ENCODE assay signal across 2 cellular contexts in genomic region chr5:95090774-95091173, GRCh38.
TF ChIP-seq lines count a peak whose summit lies in the region.

No MANE protein-coding gene starts in this region.

TF ChIP-seq in HepG2, 621 proteins besides CTCF, POLR2A, EP300 and RAD21:
- peak; percentile 68 for TF ChIP-seq ZBTB40 (IDR thresholded peaks at IDR 0.05)
- TF ChIP-seq ZBTB40 (CRISPR knock-in tag; IDR thresholded peaks at IDR 0.05) = no peak
- no peak for TF ChIP-seq GPBP1L1 (CRISPR knock-in tag; IDR thresholded peaks at IDR 0.05)

TF ChIP-seq in HEK293T, 16 proteins besides CTCF, POLR2A, EP300 and RAD21 (continued from another document):
- TF ChIP-seq PKNOX1 (IDR thresholded peaks at IDR 0.05) = no peak
TF ChIP-seq in HEK293T: peak in this region for 1.
